ENCODE assay signal across 34 cellular contexts in the genomic region with DNA sequence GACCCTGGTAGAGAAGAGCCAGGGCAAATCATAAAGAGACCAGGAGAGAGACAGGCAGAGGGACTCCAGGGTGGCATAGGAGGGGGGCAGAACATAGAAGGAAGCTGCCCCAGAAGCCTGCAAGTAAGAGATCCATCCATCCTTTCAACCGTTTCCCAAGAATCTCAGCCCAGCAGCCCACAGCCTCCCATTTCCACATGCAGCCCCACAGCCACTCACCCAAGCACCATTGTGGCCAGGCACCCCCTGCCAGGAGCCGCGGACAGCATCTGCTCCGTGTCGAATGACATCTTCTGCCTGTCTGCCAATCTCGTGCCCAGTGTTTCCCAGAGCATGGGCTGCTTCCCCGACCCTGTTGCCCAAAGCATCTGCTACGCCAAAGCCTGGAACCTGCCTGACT. TPM values are rescaled to one million over a fixed set of nuclear protein-coding genes. Genes with fewer than 3 reads are reported as not detected.
"Had no signal": no experiment of that assay in that cellular context is flagged by ENCODE, and none has a peak within 500 bp of the region (broad histone marks: within the 10 kb centered on the region; RNA-seq: fewer than 3 reads in every experiment).

No MANE protein-coding gene starts in this region.

- H3K4me3 Mint-ChIP-seq: activated CD4-positive, alpha-beta memory T cell treated with anti-CD3 and anti-CD28 coated beads, Interleukin-2, amount 10 ng/mL, durations not matched to agents 7 days and 5 days; activated CD4-positive, alpha-beta T cell treated with anti-CD3 and anti-CD28 coated beads, Interleukin-2, amount 10 ng/mL, durations not matched to agents 24 days and 14 days; activated naive CD4-positive, alpha-beta T cell treated with anti-CD3 and anti-CD28 coated beads, Interleukin-2, amount 50 U/mL, for 24 hours; activated naive CD8-positive, alpha-beta T cell treated with anti-CD3 and anti-CD28 coated beads, Interleukin-2, amount 50 U/mL, for 24 hours; naive B cell; neural progenitor cell; T-helper 1 cell treated with Interleukin-12 subunit alpha and Interleukin-12 subunit beta and Interleukin-4 antibody, amounts not matched to agents 30 μg/mL and 1 μg/mL, for 36 hours had no signal

- H3K4me2 ChIP-seq: hepatocyte, neural progenitor cell had no signal

- H3K27ac ChIP-seq: body of pancreas, colonic mucosa, gastrocnemius medialis, hepatocyte, left ventricle myocardium inferior, neural progenitor cell, tibial nerve, VCaP had no signal

- H3K9ac ChIP-seq: neural progenitor cell had no signal

- H3K4me1 ChIP-seq: colonic mucosa had no signal

- H3K9me3 Mint-ChIP-seq: activated CD4-positive, alpha-beta memory T cell treated with anti-CD3 and anti-CD28 coated beads, Interleukin-2, amount 10 ng/mL, durations not matched to agents 7 days and 5 days; activated CD4-positive, alpha-beta T cell treated with anti-CD3 and anti-CD28 coated beads, Interleukin-2, amount 10 ng/mL, durations not matched to agents 24 days and 14 days; activated naive CD4-positive, alpha-beta T cell treated with anti-CD3 and anti-CD28 coated beads, Interleukin-2, amount 50 U/mL, for 24 hours; activated naive CD8-positive, alpha-beta T cell treated with anti-CD3 and anti-CD28 coated beads, Interleukin-2, amount 50 U/mL, for 24 hours; activated T-helper 2 cell treated with anti-CD3 and anti-CD28 coated beads, Interferon-gamma antibody, Interleukin-2, Interleukin-4, amounts not matched to agents 10 μg/mL and 5 μg/mL and 100 μg/mL, durations not matched to agents 14 hours and 24 hours and 36 hours; naive B cell; neural progenitor cell; T-helper 1 cell treated with Interleukin-12 subunit alpha and Interleukin-12 subunit beta and Interleukin-4 antibody, amounts not matched to agents 30 μg/mL and 1 μg/mL, for 36 hours had no signal

- H3K36me3 Mint-ChIP-seq: activated naive CD4-positive, alpha-beta T cell treated with anti-CD3 and anti-CD28 coated beads, Interleukin-2, amount 50 U/mL, for 24 hours; naive B cell; neural progenitor cell had no signal

- H2AFZ ChIP-seq: hepatocyte, neural progenitor cell had no signal

- H3K27me3 ChIP-seq: body of pancreas, colonic mucosa, hepatocyte had no signal

- DNase-seq: activated CD4-positive, alpha-beta memory T cell treated with anti-CD3 and anti-CD28 coated beads, Interleukin-2, amount 10 ng/mL, durations not matched to agents 7 days and 5 days; activated CD4-positive, alpha-beta T cell treated with anti-CD3 and anti-CD28 coated beads, Interleukin-2, amount 10 ng/mL, durations not matched to agents 24 days and 14 days; activated naive CD8-positive, alpha-beta T cell treated with anti-CD3 and anti-CD28 coated beads, Interleukin-2, amount 50 U/mL, for 24 hours; activated T-cell treated with anti-CD3 and anti-CD28 coated beads, Interleukin-2, amount 50 U/mL, for 48 hours; body of pancreas; cerebellar nuclear complex; colonic mucosa; effector CD8-positive, alpha-beta T cell; erythroblast; gastrocnemius medialis; left ventricle myocardium inferior; naive B cell; posterior cingulate gyrus; right cardiac atrium; stimulated activated CD4-positive, alpha-beta T cell treated with anti-CD3 and anti-CD28 coated beads, Interleukin-2, amount 100 ng/mL, for 48 hours; stimulated activated naive CD4-positive, alpha-beta T cell treated with Interleukin-2 at 50 U/mL for 16 hours; SW 1271; T-helper 9 cell had no signal

- H3K36me3 ChIP-seq: colonic mucosa, gastrocnemius medialis, left ventricle myocardium inferior, neural progenitor cell, tibial nerve had no signal

- ATAC-seq: activated CD4-positive, CD25-positive, alpha-beta regulatory T cell treated with anti-CD3 and anti-CD28 coated beads, Interleukin-2, amount 50 U/mL, for 24 hours; activated naive CD8-positive, alpha-beta T cell treated with anti-CD3 and anti-CD28 coated beads, Interleukin-2, amount 50 U/mL, for 24 hours; body of pancreas; gastrocnemius medialis; right cardiac atrium had no signal

- H3K27ac Mint-ChIP-seq: activated CD4-positive, alpha-beta memory T cell treated with anti-CD3 and anti-CD28 coated beads, Interleukin-2, amount 10 ng/mL, durations not matched to agents 7 days and 5 days; activated CD4-positive, alpha-beta T cell treated with anti-CD3 and anti-CD28 coated beads, Interleukin-2, amount 10 ng/mL, durations not matched to agents 24 days and 14 days; activated naive CD4-positive, alpha-beta T cell treated with anti-CD3 and anti-CD28 coated beads, Interleukin-2, amount 50 U/mL, for 24 hours; activated naive CD8-positive, alpha-beta T cell treated with anti-CD3 and anti-CD28 coated beads, Interleukin-2, amount 50 U/mL, for 24 hours; activated T-helper 2 cell treated with anti-CD3 and anti-CD28 coated beads, Interferon-gamma antibody, Interleukin-2, Interleukin-4, amounts not matched to agents 10 μg/mL and 5 μg/mL and 100 μg/mL, durations not matched to agents 14 hours and 24 hours and 36 hours; naive B cell; neural progenitor cell; T-helper 1 cell treated with Interleukin-12 subunit alpha and Interleukin-12 subunit beta and Interleukin-4 antibody, amounts not matched to agents 30 μg/mL and 1 μg/mL, for 36 hours had no signal

- H3K9me3 ChIP-seq: body of pancreas, colonic mucosa, gastrocnemius medialis, left ventricle myocardium inferior, tibial nerve had no signal

- H3K4me3 ChIP-seq: body of pancreas, colonic mucosa, gastrocnemius medialis, hepatocyte, left ventricle myocardium inferior, neural progenitor cell, tibial nerve had no signal

- FAIRE-seq: endometrium, TTC549 had no signal

RNA-seq across cellular contexts. Expression of gene DMKN, which starts 0.6 kb away (rescaled TPM):
- total RNA-seq: activated CD4-positive, alpha-beta memory T cell treated with anti-CD3 and anti-CD28 coated beads, Interleukin-2, amount 10 ng/mL, durations not matched to agents 7 days and 5 days; activated CD4-positive, alpha-beta T cell treated with anti-CD3 and anti-CD28 coated beads, Interleukin-2, amount 10 ng/mL, durations not matched to agents 24 days and 14 days; dermis microvascular lymphatic vessel endothelial cell; lung microvascular endothelial cell had no signal

RNA-seq across cellular contexts. Expression of gene SBSN, which starts 15.3 kb away (rescaled TPM):
- total RNA-seq: activated CD4-positive, alpha-beta memory T cell treated with anti-CD3 and anti-CD28 coated beads, Interleukin-2, amount 10 ng/mL, durations not matched to agents 7 days and 5 days; activated CD4-positive, alpha-beta T cell treated with anti-CD3 and anti-CD28 coated beads, Interleukin-2, amount 10 ng/mL, durations not matched to agents 24 days and 14 days; activated T-helper 2 cell treated with anti-CD3 and anti-CD28 coated beads, Interferon-gamma antibody, Interleukin-2, Interleukin-4, amounts not matched to agents 10 μg/mL and 5 μg/mL and 100 μg/mL, durations not matched to agents 14 hours and 24 hours and 36 hours; body of pancreas; colonic mucosa; dermis microvascular lymphatic vessel endothelial cell; gastrocnemius medialis; hepatocyte; left ventricle myocardium inferior; lung microvascular endothelial cell; mucosa of gallbladder; right cardiac atrium; temporal lobe; tibial nerve; ureter had no signal
- polyA plus RNA-seq: right cardiac atrium had no signal

RNA-seq across cellular contexts. Expression of gene GAPDHS, which starts 20.4 kb away (rescaled TPM):
- total RNA-seq: activated CD4-positive, alpha-beta memory T cell treated with anti-CD3 and anti-CD28 coated beads, Interleukin-2, amount 10 ng/mL, durations not matched to agents 7 days and 5 days; activated CD4-positive, alpha-beta T cell treated with anti-CD3 and anti-CD28 coated beads, Interleukin-2, amount 10 ng/mL, durations not matched to agents 24 days and 14 days; activated T-helper 2 cell treated with anti-CD3 and anti-CD28 coated beads, Interferon-gamma antibody, Interleukin-2, Interleukin-4, amounts not matched to agents 10 μg/mL and 5 μg/mL and 100 μg/mL, durations not matched to agents 14 hours and 24 hours and 36 hours; body of pancreas; colonic mucosa; dermis microvascular lymphatic vessel endothelial cell; gastrocnemius medialis; hepatocyte; left ventricle myocardium inferior; lung microvascular endothelial cell; mucosa of gallbladder; omental fat pad; right cardiac atrium; temporal lobe; tibial nerve; ureter had no signal
- polyA plus RNA-seq: hepatocyte, right cardiac atrium had no signal

RNA-seq across cellular contexts. Expression of gene KRTDAP, which starts 22.6 kb away (rescaled TPM):
- total RNA-seq: activated CD4-positive, alpha-beta memory T cell treated with anti-CD3 and anti-CD28 coated beads, Interleukin-2, amount 10 ng/mL, durations not matched to agents 7 days and 5 days; activated CD4-positive, alpha-beta T cell treated with anti-CD3 and anti-CD28 coated beads, Interleukin-2, amount 10 ng/mL, durations not matched to agents 24 days and 14 days; activated T-helper 2 cell treated with anti-CD3 and anti-CD28 coated beads, Interferon-gamma antibody, Interleukin-2, Interleukin-4, amounts not matched to agents 10 μg/mL and 5 μg/mL and 100 μg/mL, durations not matched to agents 14 hours and 24 hours and 36 hours; body of pancreas; colonic mucosa; dermis microvascular lymphatic vessel endothelial cell; gastrocnemius medialis; left ventricle myocardium inferior; lung microvascular endothelial cell; mucosa of gallbladder; omental fat pad; right cardiac atrium; tibial nerve; ureter had no signal
